17 cellular contexts compared by ENCODE assay signal in genomic region chr2:99977947-99978346, GRCh38.
DNase-seq lines count a peak whose midpoint lies in the region; ATAC-seq and TF ChIP-seq lines count a peak whose summit lies in the region.
"Had no signal": no experiment of that assay in that cellular context is flagged by ENCODE, and none has a peak within 500 bp of the region (broad histone marks: within the 10 kb centered on the region; RNA-seq: fewer than 3 reads in every experiment).

No MANE protein-coding gene starts in this region.

- H4K12ac ChIP-seq in trophoblast cell (ENCODE audit: low read depth, low read length), result no peak overlapping the region

- H3K9me3 ChIP-seq in HEK293 (ENCODE audit: control insufficient read depth, insufficient read depth, low read depth, low read length) (no peaks in the 10 kb centered on the region), RWPE2 (ENCODE audit: severe bottlenecking) (no peaks in the 10 kb centered on the region), esophagus muscularis mucosa (no peaks in the 10 kb centered on the region), trophoblast cell (ENCODE audit: insufficient read depth, low read depth, low read length) (no peaks in the 10 kb centered on the region)
- H3K9me3 ChIP-seq: Caco-2, SK-N-SH had no signal

- H2AFZ ChIP-seq in trophoblast cell (ENCODE audit: insufficient read depth, low read length, poor library complexity), result no peak overlapping the region

- H2AK5ac ChIP-seq in trophoblast cell (ENCODE audit: low read length), result no peak overlapping the region

- no peaks in the 10 kb centered on the region for H3K79me2 ChIP-seq in trophoblast cell (ENCODE audit: control insufficient read depth, insufficient read depth, low read length, poor library complexity)

- in situ Hi-C loops in brain microvascular endothelial cell (cut with HindIII; ENCODE audit: low pct_ligation_motif_present, low sequenced_read_pairs), result no loop called here

- intact Hi-C loops in esophagus muscularis mucosa (cut with DNase I), result no loop called here

- peak overlapping the region; percentile 48 for H4K91ac ChIP-seq in trophoblast cell (ENCODE audit: low read depth, low read length)

- no peak overlapping the region for H2BK120ac ChIP-seq in trophoblast cell (ENCODE audit: insufficient read depth, low read length, poor library complexity)

- no peak overlapping the region for H3K23ac ChIP-seq in trophoblast cell (ENCODE audit: low read length)

- no peak overlapping the region for H3K4ac ChIP-seq in trophoblast cell (ENCODE audit: low read depth, low read length)

- H2BK5ac ChIP-seq in trophoblast cell (ENCODE audit: low read depth, low read length, poor library complexity), result no peak overlapping the region

- 100% methylated on average over 1 of the region's 1 CpG for WGBS in esophagus muscularis mucosa
- no CpG with 5 or more reads among the region's 1 CpG for WGBS in trophoblast cell (ENCODE audit: extremely low coverage, insufficient coverage, insufficient read length)

- TF ChIP-seq CTCF in HEK293 (tag by site-specific recombination; IDR thresholded peaks at IDR 0.05) (no peak), RWPE2 (IDR thresholded peaks at IDR 0.05; ENCODE audit: poor library complexity, severe bottlenecking) (no peak), esophagus muscularis mucosa (IDR thresholded peaks at IDR 0.05) (no peak), brain microvascular endothelial cell (IDR thresholded peaks at IDR 0.05; ENCODE audit: low read depth, low read length, missing control alignments) (no peak)

- H4K8ac ChIP-seq in trophoblast cell (ENCODE audit: low read depth, low read length), result no peak overlapping the region

- TF ChIP-seq POLR2A in esophagus muscularis mucosa (IDR thresholded peaks at IDR 0.05; ENCODE audit: low read depth), result no peak

- H3K18ac ChIP-seq in trophoblast cell (ENCODE audit: low read length), result no peak overlapping the region

- CTCF ChIA-PET in HEK293 (lab: Yijun Ruan, JAX), result interaction anchor here (0.6 kb wide), 1 partner anchor 135 kb away, joined by 3 read pairs; no protein-coding TSS in a partner anchor

- ATAC-seq in RWPE2 (ENCODE audit: low read depth), result peak; percentile 20; the same call in 2 of the 3 replicates
- ATAC-seq in HG03025 (IDR thresholded peaks at IDR 0.05; ENCODE audit: low FRiP score, unreplicated experiment), result no peak
- ATAC-seq in GM21737 (IDR thresholded peaks at IDR 0.05; ENCODE audit: unreplicated experiment), result no peak

- DNase-seq in RWPE2 (ENCODE audit: low spot score) (no peak), esophagus muscularis mucosa (ENCODE audit: extremely low spot score) (peak; percentile 45), trophoblast cell (no peak), brain microvascular endothelial cell (no peak)
- DNase-seq: Caco-2; CD4-positive, CD25-positive, alpha-beta regulatory T cell; DMS53; HCEC 1CT; KG1; NCI-H1436; NCI-H2081; NCI-H524; Right ventricle myocardium superior; SK-N-SH had no signal

- peaks cover 10% of the 10 kb centered on the region for H3K4me1 ChIP-seq in HEK293 (ENCODE audit: control insufficient read depth, insufficient read depth, low read length)
- peaks cover 23% of the 10 kb centered on the region for H3K4me1 ChIP-seq in RWPE2 (ENCODE audit: insufficient read depth, poor library complexity, severe bottlenecking)
- H3K4me1 ChIP-seq in esophagus muscularis mucosa, result no peaks in the 10 kb centered on the region
- H3K4me1 ChIP-seq in trophoblast cell (ENCODE audit: control insufficient read depth in 1 of 2, insufficient read depth in 2 of 2, low read length in 2 of 2), result peaks cover 4% of the 10 kb centered on the region in 2 experiments
- H3K4me1 ChIP-seq: Caco-2 had no signal

- H3K14ac ChIP-seq in trophoblast cell (ENCODE audit: low read length), result no peak overlapping the region

- no peak overlapping the region for H3K4me2 ChIP-seq in trophoblast cell (ENCODE audit: low read length)
- H3K4me2 ChIP-seq: SK-N-SH had no signal

- H3K79me1 ChIP-seq in trophoblast cell (ENCODE audit: low read length), result no peaks in the 10 kb centered on the region

- H2BK12ac ChIP-seq in trophoblast cell (ENCODE audit: low read length), result no peak overlapping the region

- H3K27ac ChIP-seq in HEK293 (ENCODE audit: extremely low read depth, low read depth, low read length), result no peak overlapping the region
- H3K27ac ChIP-seq in RWPE2 (ENCODE audit: poor library complexity, severe bottlenecking), result peak overlapping the region; percentile 19
- H3K27ac ChIP-seq in esophagus muscularis mucosa (replicated peaks in 1 of 4), result no peak overlapping the region
- no peak overlapping the region for H3K27ac ChIP-seq in trophoblast cell (ENCODE audit: low read depth, low read length)
- H3K27ac ChIP-seq in brain microvascular endothelial cell, result no peak overlapping the region

- no peak for TF ChIP-seq EP300 in esophagus muscularis mucosa (IDR thresholded peaks at IDR 0.05)

- POLR2A ChIA-PET in HEK293 (lab: Yijun Ruan, JAX), result interaction anchor here (1.2 kb wide), 1 partner anchor 10 kb away, joined by 3 read pairs; no protein-coding TSS in a partner anchor

- no peaks in the 10 kb centered on the region for H3K27me3 ChIP-seq in RWPE2 (ENCODE audit: insufficient read depth, poor library complexity, severe bottlenecking)
- no peaks in the 10 kb centered on the region for H3K27me3 ChIP-seq in esophagus muscularis mucosa
- H3K27me3 ChIP-seq in trophoblast cell (ENCODE audit: insufficient read depth, low read length), result no peaks in the 10 kb centered on the region
- H3K27me3 ChIP-seq in brain microvascular endothelial cell (replicated peaks), result no peaks in the 10 kb centered on the region

- H3K4me3 ChIP-seq in HEK293 (ENCODE audit: low read depth, low read length), result no peak overlapping the region
- H3K4me3 ChIP-seq in RWPE2 (ENCODE audit: severe bottlenecking), result no peak overlapping the region
- no peak overlapping the region for H3K4me3 ChIP-seq in esophagus muscularis mucosa
- no peak overlapping the region for H3K4me3 ChIP-seq in trophoblast cell (ENCODE audit: low read depth, low read length)
- no peak overlapping the region for H3K4me3 ChIP-seq in brain microvascular endothelial cell (ENCODE audit: low read depth, low read length)

- no peak overlapping the region for H3K9ac ChIP-seq in trophoblast cell (ENCODE audit: low read length)
- H3K9ac ChIP-seq: SK-N-SH had no signal

- H3K36me3 ChIP-seq in HEK293 (ENCODE audit: control insufficient read depth in 2 of 2, insufficient read depth in 1 of 2, low read length in 2 of 2) (peaks cover 0 to 3% of the 10 kb centered on the region in 2 experiments; a peak in 2 of 3 replicates), RWPE2 (ENCODE audit: low read depth) (no peaks in the 10 kb centered on the region), esophagus muscularis mucosa (peaks cover 0 to 9% (median 0%) of the 10 kb centered on the region in 4 donors), trophoblast cell (ENCODE audit: control insufficient read depth in 1 of 2, insufficient read depth in 2 of 2, low read length in 2 of 2) (no peaks in the 10 kb centered on the region), brain microvascular endothelial cell (replicated peaks) (no peaks in the 10 kb centered on the region)

TF ChIP-seq in HEK293, 187 proteins besides CTCF, POLR2A, EP300 and RAD21:
- TF ChIP-seq OSR2 (tag by site-specific recombination; IDR thresholded peaks at IDR 0.05) (no peak), ZNF692 (tag by site-specific recombination; IDR thresholded peaks at IDR 0.05) (peak; percentile 54)
